In the genomic region with DNA sequence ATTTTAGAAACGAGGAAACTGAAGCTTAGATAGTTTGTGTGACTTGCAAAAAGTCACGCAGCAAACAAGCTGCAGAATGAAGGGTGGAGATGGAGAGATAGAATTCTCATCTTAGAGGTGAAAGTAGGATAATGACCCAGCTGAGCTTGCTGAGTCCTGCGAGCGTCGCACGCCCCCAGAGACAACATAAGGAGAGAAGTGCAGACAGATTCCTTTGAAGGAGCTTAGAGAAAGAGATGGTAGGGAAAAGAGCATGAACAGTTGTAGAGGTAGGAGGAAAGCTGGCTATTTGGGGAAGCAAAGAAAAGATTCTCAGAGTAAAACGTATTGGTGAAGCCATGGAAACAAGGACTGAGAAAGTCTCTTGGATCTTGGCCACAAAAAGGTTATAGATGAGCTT, we compare ENCODE assay signal across 22 cellular contexts. TPM values are rescaled to one million over a fixed set of nuclear protein-coding genes. Genes with fewer than 3 reads are reported as not detected.
A peak's percentile ranks its signal among the peaks of the same experiment; 100 is the strongest.
DNase-seq lines count a peak whose midpoint lies in the region; ATAC-seq and TF ChIP-seq lines count a peak whose summit lies in the region.
"Had no signal": no experiment of that assay in that cellular context is flagged by ENCODE, and none has a peak within 500 bp of the region (broad histone marks: within the 10 kb centered on the region; RNA-seq: fewer than 3 reads in every experiment).

No MANE protein-coding gene starts in this region.

- no peak for ATAC-seq in activated T-helper 17 cell treated with anti-CD3 and anti-CD28 coated beads, Interleukin-2, amount 50 U/mL, for 72 hours (replicated peaks)
- ATAC-seq: GM12878, Right ventricle myocardium inferior had no signal

- no peaks in the 10 kb centered on the region for H3K27me3 ChIP-seq in BLaER1 treated with 17β-estradiol and CSF1 and Interleukin-3, amounts not matched to agents 10 nM and 100 nM
- H3K27me3 ChIP-seq in dorsolateral prefrontal cortex, result peaks cover 0 to 44% (median 0%) of the 10 kb centered on the region in 45 donors
- H3K27me3 ChIP-seq in Karpas-422 (ENCODE audit: low read length), result no peaks in the 10 kb centered on the region

- peaks cover 6% of the 10 kb centered on the region for H3K36me3 Mint-ChIP-seq in activated T-helper 17 cell treated with anti-CD3 and anti-CD28 coated beads, Interleukin-2, amount 50 U/mL, for 72 hours (ENCODE audit: low read depth)

- no peak overlapping the region for H3K4me3 ChIP-seq in BLaER1 treated with 17β-estradiol and CSF1 and Interleukin-3, amounts not matched to agents 10 nM and 100 nM
- H3K4me3 ChIP-seq in dorsolateral prefrontal cortex, result no peak overlapping the region
- H3K4me3 ChIP-seq in Karpas-422 (ENCODE audit: low read length), result no peak overlapping the region
- H3K4me3 ChIP-seq: GM12878, GM23248, SJSA1 had no signal

- no peaks in the 10 kb centered on the region for H3K9me3 Mint-ChIP-seq in activated T-helper 17 cell treated with anti-CD3 and anti-CD28 coated beads, Interleukin-2, amount 50 U/mL, for 72 hours
- H3K9me3 Mint-ChIP-seq: CD4-positive, alpha-beta T cell; H9; HFFc6 had no signal

- peak in 2 of 10 donors; percentile 22 to 32 for DNase-seq in dorsolateral prefrontal cortex
- DNase-seq in superior temporal gyrus (ENCODE audit: extremely low spot score), result peak; percentile 55
- DNase-seq in Karpas-422, result no peak
- no peak for DNase-seq in NCI-H2171 treated with DMSO at 0.1 percent for 48 hours (lab: John Stamatoyannopoulos, UW)
- no peak for DNase-seq in NCI-H1417 (lab: John Stamatoyannopoulos, UW)
- DNase-seq: CD4-positive, alpha-beta T cell; COR-L47; DMS79 treated with DMSO at 0.1 percent for 48 hours; GM23248; H9; HFFc6; KBM-7; NCI-H1092 treated with DMSO at 0.1 percent for 48 hours; NCI-H2029 treated with DMSO at 0.1 percent for 48 hours; NCI-H526 had no signal

- H3K4me1 ChIP-seq in BLaER1 treated with 17β-estradiol and CSF1 and Interleukin-3, amounts not matched to agents 10 nM and 100 nM, result peaks cover 42 to 59% (median 50%) of the 10 kb centered on the region in 10 experiments
- H3K4me1 ChIP-seq in Karpas-422 (ENCODE audit: low read length), result peaks cover 27% of the 10 kb centered on the region

- H4K20me1 ChIP-seq in BLaER1 treated with 17β-estradiol and CSF1 and Interleukin-3, amounts not matched to agents 10 nM and 100 nM, result no peaks in the 10 kb centered on the region
- no peaks in the 10 kb centered on the region for H4K20me1 ChIP-seq in Karpas-422 (ENCODE audit: insufficient read depth, low read depth, low read length)

- intact Hi-C loops in dorsolateral prefrontal cortex (cut with DNase I), result loop anchor here in 1 of 2 donors (5.0 kb wide), 2 partner anchors 293 to 507 kb away; partner anchors contain the start of gene RPS19BP1

- H3K9me3 ChIP-seq in BLaER1 treated with 17β-estradiol and CSF1 and Interleukin-3, amounts not matched to agents 10 nM and 100 nM (replicated peaks in 1 of 11), result no peaks in the 10 kb centered on the region
- no peaks in the 10 kb centered on the region for H3K9me3 ChIP-seq in Karpas-422 (ENCODE audit: low read length)
- H3K9me3 ChIP-seq: SJSA1 had no signal

- 0 out of 22 replicates have a peak overlapping the region, but pooled peaks of 1 of the 11 experiments have one; percentile 2 for H3K9ac ChIP-seq in BLaER1 treated with 17β-estradiol and CSF1 and Interleukin-3, amounts not matched to agents 10 nM and 100 nM
- no peak overlapping the region for H3K9ac ChIP-seq in Karpas-422 (ENCODE audit: low read length)
- H3K9ac ChIP-seq: GM23248 had no signal

- peak overlapping the region; percentile 0 for H3K27ac Mint-ChIP-seq in activated T-helper 17 cell treated with anti-CD3 and anti-CD28 coated beads, Interleukin-2, amount 50 U/mL, for 72 hours
- H3K27ac Mint-ChIP-seq: B cell; CD4-positive, alpha-beta T cell; H9; HFFc6 had no signal

- H3K9me2 ChIP-seq in Karpas-422 (replicated peaks; ENCODE audit: insufficient read depth, low read length), result no peaks in the 10 kb centered on the region

- H3K36me3 ChIP-seq in BLaER1 treated with 17β-estradiol and CSF1 and Interleukin-3, amounts not matched to agents 10 nM and 100 nM, result no peaks in the 10 kb centered on the region
- H3K36me3 ChIP-seq in Karpas-422 (ENCODE audit: insufficient read depth, low read length), result no peaks in the 10 kb centered on the region
- H3K36me3 ChIP-seq: SJSA1 had no signal

- no peak for TF ChIP-seq CTCF in dorsolateral prefrontal cortex (IDR thresholded peaks at IDR 0.05 in 54 of 56, conservative IDR thresholded peaks at IDR 0.05 in 2 of 56; ENCODE audit: low read depth in 1 of 56, partially characterized antibody in 56 of 56)

- H3K4me2 ChIP-seq in BLaER1 treated with 17β-estradiol and CSF1 and Interleukin-3, amounts not matched to agents 10 nM and 100 nM, result peak overlapping the region in 8 of 11 experiments; percentile 74 to 84 (median 80); a peak in 15 of 22 replicates
- H3K4me2 ChIP-seq in Karpas-422 (ENCODE audit: low read depth, low read length, poor library complexity, severe bottlenecking), result no peak overlapping the region

- no peak overlapping the region for H2AFZ ChIP-seq in Karpas-422 (ENCODE audit: low read length)
- H2AFZ ChIP-seq: GM23248 had no signal

- peaks cover 4% of the 10 kb centered on the region for H3K4me1 Mint-ChIP-seq in activated T-helper 17 cell treated with anti-CD3 and anti-CD28 coated beads, Interleukin-2, amount 50 U/mL, for 72 hours

- H3K27ac ChIP-seq in BLaER1 treated with 17β-estradiol and CSF1 and Interleukin-3, amounts not matched to agents 10 nM and 100 nM, result no peak overlapping the region
- peak overlapping the region in 49 of 59 donors; percentile 2 to 98 (median 77) for H3K27ac ChIP-seq in dorsolateral prefrontal cortex
- H3K27ac ChIP-seq in Karpas-422 (ENCODE audit: low read length), result no peak overlapping the region
- H3K27ac ChIP-seq: GM23248, SJSA1 had no signal

- H3K4me3 Mint-ChIP-seq in activated T-helper 17 cell treated with anti-CD3 and anti-CD28 coated beads, Interleukin-2, amount 50 U/mL, for 72 hours, result no peak overlapping the region
- H3K4me3 Mint-ChIP-seq: B cell; CD4-positive, alpha-beta T cell; H9; HFFc6 had no signal

- peaks cover 9% of the 10 kb centered on the region for H3K27me3 Mint-ChIP-seq in activated T-helper 17 cell treated with anti-CD3 and anti-CD28 coated beads, Interleukin-2, amount 50 U/mL, for 72 hours

- no peaks in the 10 kb centered on the region for H3K79me2 ChIP-seq in Karpas-422 (ENCODE audit: low read length)

RNA-seq across cellular contexts. Expression of gene FAM83F, which starts 44.7 kb away (rescaled TPM):
- 1 to 10 TPM in 1 of 2 donors, under 1 TPM in 1; 0.37 to 1.3 TPM for total RNA-seq in activated T-helper 17 cell treated with anti-CD3 and anti-CD28 coated beads, Interleukin-2, amount 50 U/mL, for 72 hours
- under 1 TPM in 114 of 120 experiments, not detected in 6; 0.03 to 0.91 (median 0.11) TPM for total RNA-seq in dorsolateral prefrontal cortex
- under 0.01 and 0.07 TPM in 2 replicates for total RNA-seq in Karpas-422 (2014; rRNA removed; shearing (Covaris generic); ENCODE audit: low replicate concordance)
- total RNA-seq: GM23248, HFFc6, OCI-LY7, SJSA1 had no signal

Comparison
In these comparisons a context has a peak if more than half of its experiments do, and no peak if none do; other contexts are left out.
1. H3K27ac ChIP-seq: peak in dorsolateral prefrontal cortex (49 of 59); none in BLaER1 treated with 17β-estradiol and CSF1 and Interleukin-3, amounts not matched to agents 10 nM and 100 nM (0 of 11) and Karpas-422 (single experiment).